ENCODE assay signal across 18 cellular contexts in genomic region chr16:50594332-50595260, GRCh38. TPM values are rescaled to one million over a fixed set of nuclear protein-coding genes. Genes with fewer than 3 reads are reported as not detected.
A peak's percentile ranks its signal among the peaks of the same experiment; 100 is the strongest.
DNase-seq lines count a peak whose midpoint lies in the region; ATAC-seq and TF ChIP-seq lines count a peak whose summit lies in the region.
"Had no signal": no experiment of that assay in that cellular context is flagged by ENCODE, and none has a peak within 500 bp of the region (broad histone marks: within the 10 kb centered on the region; RNA-seq: fewer than 3 reads in every experiment).

No MANE protein-coding gene starts in this region.

- H3K27ac ChIP-seq in sigmoid colon, result peak overlapping the region in 3 of 4 donors; percentile 80 to 86 (median 84)
- H3K27ac ChIP-seq: C4-2B, GM23248 had no signal

- H3K4me1 Mint-ChIP-seq in activated naive CD4-positive, alpha-beta T cell treated with anti-CD3 and anti-CD28 coated beads, Interleukin-2, amount 10 ng/mL, durations not matched to agents 7 days and 5 days, result peaks cover 8% of the 10 kb centered on the region
- peaks cover 28% of the 10 kb centered on the region for H3K4me1 Mint-ChIP-seq in WTC11
- peaks cover 40% of the 10 kb centered on the region for H3K4me1 Mint-ChIP-seq in mesothelial cell of epicardium

- WGBS in sigmoid colon, 2 donors, result 88 to 89% methylated on average over 17 of the region's 17 CpGs

- no peak for DNase-seq in activated naive CD4-positive, alpha-beta T cell treated with anti-CD3 and anti-CD28 coated beads, Interleukin-2, amount 50 U/mL, for 72 hours (ENCODE audit: low spot score in 2 of 2)
- no peak for DNase-seq in activated naive CD4-positive, alpha-beta T cell treated with anti-CD3 and anti-CD28 coated beads, Interleukin-2, amount 10 ng/mL, durations not matched to agents 7 days and 5 days
- DNase-seq in WTC11 (ENCODE audit: low spot score), result no peak
- DNase-seq in mesothelial cell of epicardium (ENCODE audit: low spot score in 2 of 2, unreplicated experiment in 2 of 2), result no peak
- no peak for DNase-seq in sigmoid colon
- no peak for DNase-seq in DMS114 treated with DMSO at 0.1 percent for 48 hours (lab: John Stamatoyannopoulos, UW; ENCODE audit: unreplicated experiment)
- DNase-seq: GM23248, HFFc6, IMR-90, Kasumi-1, NCI-H1436, NCI-H2081 treated with DMSO at 0.1 percent for 48 hours, NCI-H526, RPMI8226 had no signal

- H3K9me3 ChIP-seq in sigmoid colon, result no peaks in the 10 kb centered on the region

- H3K36me3 Mint-ChIP-seq in activated naive CD4-positive, alpha-beta T cell treated with anti-CD3 and anti-CD28 coated beads, Interleukin-2, amount 50 U/mL, for 72 hours, result peaks cover 5% of the 10 kb centered on the region in 2 donors
- no peaks in the 10 kb centered on the region for H3K36me3 Mint-ChIP-seq in activated naive CD4-positive, alpha-beta T cell treated with anti-CD3 and anti-CD28 coated beads, Interleukin-2, amount 10 ng/mL, durations not matched to agents 7 days and 5 days
- no peaks in the 10 kb centered on the region for H3K36me3 Mint-ChIP-seq in WTC11
- H3K36me3 Mint-ChIP-seq in mesothelial cell of epicardium, result peaks cover 2% of the 10 kb centered on the region

- intact Hi-C loops in sigmoid colon (cut with DNase I), result loop anchor here (5.0 to 10.0 kb wide), 3 partner anchors 33 to 150 kb away; partner anchors contain the start of genes CYLD and NKD1

- no peak for TF ChIP-seq POLR2A in sigmoid colon (IDR thresholded peaks at IDR 0.05)

- TF ChIP-seq CTCF in WTC11 (IDR thresholded peaks at IDR 0.05) (no peak; the same call in 1 of the 2 replicates), mesothelial cell of epicardium (IDR thresholded peaks at IDR 0.05; ENCODE audit: unreplicated experiment) (no peak), sigmoid colon (IDR thresholded peaks at IDR 0.05) (no peak)

- H3K27me3 ChIP-seq in sigmoid colon, result no peaks in the 10 kb centered on the region

- H3K4me1 ChIP-seq in sigmoid colon, result peaks cover 0 to 64% (median 56%) of the 10 kb centered on the region in 4 donors

- TF ChIP-seq EP300 in sigmoid colon (IDR thresholded peaks at IDR 0.05), result no peak

- no peaks in the 10 kb centered on the region for H3K36me3 ChIP-seq in sigmoid colon

- H3K27me3 Mint-ChIP-seq in activated naive CD4-positive, alpha-beta T cell treated with anti-CD3 and anti-CD28 coated beads, Interleukin-2, amount 10 ng/mL, durations not matched to agents 7 days and 5 days, result peaks cover 16% of the 10 kb centered on the region
- H3K27me3 Mint-ChIP-seq in WTC11 (ENCODE audit: low read depth), result no peaks in the 10 kb centered on the region
- H3K27me3 Mint-ChIP-seq in mesothelial cell of epicardium (ENCODE audit: low read depth), result no peaks in the 10 kb centered on the region

- H3K27ac Mint-ChIP-seq in activated naive CD4-positive, alpha-beta T cell treated with anti-CD3 and anti-CD28 coated beads, Interleukin-2, amount 50 U/mL, for 72 hours, result peak overlapping the region; percentile 19 to 44
- H3K27ac Mint-ChIP-seq in activated naive CD4-positive, alpha-beta T cell treated with anti-CD3 and anti-CD28 coated beads, Interleukin-2, amount 10 ng/mL, durations not matched to agents 7 days and 5 days, result no peak overlapping the region
- H3K27ac Mint-ChIP-seq in WTC11 (no peak overlapping the region), mesothelial cell of epicardium (peak overlapping the region; percentile 66)
- H3K27ac Mint-ChIP-seq: HFFc6 had no signal

- no peak overlapping the region for H3K4me3 ChIP-seq in sigmoid colon
- H3K4me3 ChIP-seq: GM12878, GM23248 had no signal

- H3K4me3 Mint-ChIP-seq in activated naive CD4-positive, alpha-beta T cell treated with anti-CD3 and anti-CD28 coated beads, Interleukin-2, amount 10 ng/mL, durations not matched to agents 7 days and 5 days, result no peak overlapping the region
- no peak overlapping the region for H3K4me3 Mint-ChIP-seq in WTC11
- no peak overlapping the region for H3K4me3 Mint-ChIP-seq in mesothelial cell of epicardium
- H3K4me3 Mint-ChIP-seq: HFFc6 had no signal

- POLR2A ChIA-PET in WTC11 (lab: Charles Lee), result interaction anchor here (0.8 kb wide), 1 partner anchor 70 kb away, joined by 4 read pairs; no protein-coding TSS in a partner anchor

- H3K9me3 Mint-ChIP-seq in activated naive CD4-positive, alpha-beta T cell treated with anti-CD3 and anti-CD28 coated beads, Interleukin-2, amount 50 U/mL, for 72 hours, result peaks cover 0 to 5% of the 10 kb centered on the region in 2 donors
- H3K9me3 Mint-ChIP-seq in activated naive CD4-positive, alpha-beta T cell treated with anti-CD3 and anti-CD28 coated beads, Interleukin-2, amount 10 ng/mL, durations not matched to agents 7 days and 5 days, result no peaks in the 10 kb centered on the region
- H3K9me3 Mint-ChIP-seq in WTC11 (no peaks in the 10 kb centered on the region), mesothelial cell of epicardium (no peaks in the 10 kb centered on the region)
- H3K9me3 Mint-ChIP-seq: HFFc6 had no signal

- CTCF ChIA-PET in activated naive CD4-positive, alpha-beta T cell treated with anti-CD3 and anti-CD28 coated beads, Interleukin-2, amount 10 ng/mL, durations not matched to agents 7 days and 5 days (lab: Charles Lee), result interaction anchor here (1.4 kb wide), 1 partner anchor 152 kb away, joined by 3 read pairs; no protein-coding TSS in a partner anchor
- CTCF ChIA-PET in WTC11 (lab: Charles Lee), result interaction anchor here (0.6 to 3.9 kb wide), 55 partner anchors 8 to 285 kb away, joined by 3 to 145 read pairs (median 5); partner anchors contain the start of gene NKD1

- ATAC-seq in activated naive CD4-positive, alpha-beta T cell treated with anti-CD3 and anti-CD28 coated beads, Interleukin-2, amount 50 U/mL, for 72 hours, result no peak
- ATAC-seq in WTC11 (no peak), HG03139 (IDR thresholded peaks at IDR 0.05; ENCODE audit: unreplicated experiment) (no peak), GM21526 (IDR thresholded peaks at IDR 0.05; ENCODE audit: low FRiP score, unreplicated experiment) (no peak)
- ATAC-seq: GM12878 had no signal

TF ChIP-seq in WTC11, 78 proteins besides CTCF, POLR2A, EP300 and RAD21:
- no peak for TF ChIP-seq ZSCAN18 (CRISPR knock-in tag; IDR thresholded peaks at IDR 0.05)
- TF ChIP-seq ZNF121 (CRISPR knock-in tag; IDR thresholded peaks at IDR 0.05), result peak; percentile 59; the same call in 1 of the 2 replicates

RNA-seq across cellular contexts. Expression of gene NKD1, which starts 46.4 kb away (rescaled TPM):
- total RNA-seq in activated naive CD4-positive, alpha-beta T cell treated with anti-CD3 and anti-CD28 coated beads, Interleukin-2, amount 50 U/mL, for 72 hours, result 1 to 10 TPM; 1.4 to 2.1 TPM
- total RNA-seq in WTC11 (2021) (6.0 to 9.3 TPM (median 9.1 TPM) in 3 replicates), mesothelial cell of epicardium (60.1 to 63.0 TPM (median 61.5 TPM) in 3 replicates), sigmoid colon (10 to 100 TPM in 3 of 4 donors, 1 to 10 TPM in 1; 6.7 to 18.0 (median 11.5) TPM)
- 1 to 10 TPM in 2 of 3 donors, under 1 TPM in 1; under 0.01 to 2.8 (median 1.5) TPM for polyA plus RNA-seq in sigmoid colon
- total RNA-seq: GM23248, HFFc6, IMR-90 had no signal
- polyA plus RNA-seq: GM23248, IMR-90 had no signal

Comparison
In these comparisons a context has a peak if more than half of its experiments do, and no peak if none do; other contexts are left out.
1. H3K27ac Mint-ChIP-seq: peak in activated naive CD4-positive, alpha-beta T cell treated with anti-CD3 and anti-CD28 coated beads, Interleukin-2, amount 50 U/mL, for 72 hours (2 of 2) and mesothelial cell of epicardium (single experiment); none in activated naive CD4-positive, alpha-beta T cell treated with anti-CD3 and anti-CD28 coated beads, Interleukin-2, amount 10 ng/mL, durations not matched to agents 7 days and 5 days (single experiment) and WTC11 (single experiment).